Comparison of ENCODE assay signal across 1 cellular context in genomic region chr14:42307239-42307825, GRCh38.
TF ChIP-seq lines count a peak whose summit lies in the region.

No MANE protein-coding gene starts in this region.

TF ChIP-seq in GM23338, 12 proteins besides CTCF, POLR2A, EP300 and RAD21 (continued from another document):
- TF ChIP-seq ZNF462 (CRISPR knock-in tag; IDR thresholded peaks at IDR 0.05) (no peak), EZH2phosphoT487 (IDR thresholded peaks at IDR 0.05; ENCODE audit: unreplicated experiment) (no peak), REST (IDR thresholded peaks at IDR 0.05; ENCODE audit: unreplicated experiment) (no peak), ZNF331 (CRISPR knock-in tag; IDR thresholded peaks at IDR 0.05; ENCODE audit: low read depth) (no peak), NANOG (IDR thresholded peaks at IDR 0.05; ENCODE audit: borderline replicate concordance) (no peak), POLR2AphosphoS5 (IDR thresholded peaks at IDR 0.05; ENCODE audit: low read depth) (no peak), STAT1 (IDR thresholded peaks at IDR 0.05; ENCODE audit: unreplicated experiment) (no peak), ZNF114 (CRISPR knock-in tag; IDR thresholded peaks at IDR 0.05) (no peak), JUNB (IDR thresholded peaks at IDR 0.05; ENCODE audit: unreplicated experiment) (no peak), EZH2 (IDR thresholded peaks at IDR 0.05; ENCODE audit: low read depth, unreplicated experiment) (no peak)
